ENCODE assay signal across 19 cellular contexts in genomic region chr2:224161712-224162111, GRCh38.
"Had no signal": no experiment of that assay in that cellular context is flagged by ENCODE, and none has a peak within 500 bp of the region (broad histone marks: within the 10 kb centered on the region; RNA-seq: fewer than 3 reads in every experiment).

No MANE protein-coding gene starts in this region.

- DNase-seq: colonic mucosa; effector CD4-positive, alpha-beta T cell; endodermal cell; erythroblast; foreskin melanocyte; head of caudate nucleus; kidney; left cardiac atrium; mesendoderm; naive B cell; stimulated activated CD4-positive, alpha-beta T cell treated with anti-CD3 and anti-CD28 coated beads, Interleukin-2, amount 100 ng/mL, for 48 hours; stimulated activated naive CD4-positive, alpha-beta T cell treated with Interleukin-2 at 50 U/mL for 16 hours; trophoblast cell had no signal

- H3K9me3 Mint-ChIP-seq: endodermal cell had no signal

- H3K27me3 ChIP-seq: colonic mucosa, hepatocyte, ovary, right atrium auricular region had no signal

- H3K27ac Mint-ChIP-seq: endodermal cell, naive B cell had no signal

- H3K4me3 Mint-ChIP-seq: endodermal cell, naive B cell had no signal

- H3K79me2 ChIP-seq: hepatocyte had no signal

- H3K27ac ChIP-seq: colonic mucosa, hepatocyte, left ventricle myocardium inferior, ovary, right atrium auricular region had no signal

- H3K36me3 Mint-ChIP-seq: naive B cell had no signal

- H3K4me1 ChIP-seq: colonic mucosa, right atrium auricular region had no signal

- H3K36me3 ChIP-seq: colonic mucosa, left ventricle myocardium inferior, ovary, right atrium auricular region had no signal

- H3K4me2 ChIP-seq: hepatocyte, smooth muscle cell had no signal

- H3K9me3 ChIP-seq: colonic mucosa, left ventricle myocardium inferior, ovary, right atrium auricular region had no signal

- H2AFZ ChIP-seq: hepatocyte had no signal

- H3K4me3 ChIP-seq: colonic mucosa, hepatocyte, left ventricle myocardium inferior, lung, ovary, right atrium auricular region, smooth muscle cell had no signal
